Comparison of ENCODE assay signal across 3 cellular contexts in the genomic region with DNA sequence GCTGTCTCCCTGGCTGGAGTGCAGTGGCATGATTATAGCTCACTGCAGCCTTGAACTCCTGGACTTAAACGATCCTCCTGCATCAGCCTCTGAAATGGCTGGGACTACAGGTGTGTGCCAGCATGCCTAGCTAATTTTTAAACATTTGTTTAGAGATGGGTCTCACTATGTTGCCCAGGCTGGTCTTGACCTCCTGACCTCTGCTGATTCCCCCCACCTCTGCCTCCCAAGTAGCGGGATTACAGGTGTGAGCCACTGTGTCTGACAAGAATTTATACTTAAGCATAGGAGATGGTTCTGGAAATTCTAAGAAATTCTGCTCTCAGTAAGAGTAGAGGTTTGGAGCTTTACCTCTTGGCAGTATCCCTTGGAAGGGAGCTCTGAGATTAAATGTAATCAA.
A peak's percentile ranks its signal among the peaks of the same experiment; 100 is the strongest.
TF ChIP-seq lines count a peak whose summit lies in the region.

No MANE protein-coding gene starts in this region.

TF ChIP-seq in A549, 52 proteins besides CTCF, POLR2A, EP300 and RAD21:
- no peak for TF ChIP-seq FOSB (CRISPR knock-in tag; IDR thresholded peaks at IDR 0.05)
- TF ChIP-seq, protein P1, sequence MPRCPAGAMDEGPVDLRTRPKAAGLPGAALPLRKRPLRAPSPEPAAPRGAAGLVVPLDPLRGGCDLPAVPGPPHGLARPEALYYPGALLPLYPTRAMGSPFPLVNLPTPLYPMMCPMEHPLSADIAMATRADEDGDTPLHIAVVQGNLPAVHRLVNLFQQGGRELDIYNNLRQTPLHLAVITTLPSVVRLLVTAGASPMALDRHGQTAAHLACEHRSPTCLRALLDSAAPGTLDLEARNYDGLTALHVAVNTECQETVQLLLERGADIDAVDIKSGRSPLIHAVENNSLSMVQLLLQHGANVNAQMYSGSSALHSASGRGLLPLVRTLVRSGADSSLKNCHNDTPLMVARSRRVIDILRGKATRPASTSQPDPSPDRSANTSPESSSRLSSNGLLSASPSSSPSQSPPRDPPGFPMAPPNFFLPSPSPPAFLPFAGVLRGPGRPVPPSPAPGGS (IDR thresholded peaks at IDR 0.05), result 0 out of 3 replicates have a peak, but pooled peaks have one; percentile 20

TF ChIP-seq in GM23338, 12 proteins besides CTCF, POLR2A, EP300 and RAD21:
- TF ChIP-seq JUNB (IDR thresholded peaks at IDR 0.05; ENCODE audit: unreplicated experiment), result no peak
- TF ChIP-seq, protein P2, sequence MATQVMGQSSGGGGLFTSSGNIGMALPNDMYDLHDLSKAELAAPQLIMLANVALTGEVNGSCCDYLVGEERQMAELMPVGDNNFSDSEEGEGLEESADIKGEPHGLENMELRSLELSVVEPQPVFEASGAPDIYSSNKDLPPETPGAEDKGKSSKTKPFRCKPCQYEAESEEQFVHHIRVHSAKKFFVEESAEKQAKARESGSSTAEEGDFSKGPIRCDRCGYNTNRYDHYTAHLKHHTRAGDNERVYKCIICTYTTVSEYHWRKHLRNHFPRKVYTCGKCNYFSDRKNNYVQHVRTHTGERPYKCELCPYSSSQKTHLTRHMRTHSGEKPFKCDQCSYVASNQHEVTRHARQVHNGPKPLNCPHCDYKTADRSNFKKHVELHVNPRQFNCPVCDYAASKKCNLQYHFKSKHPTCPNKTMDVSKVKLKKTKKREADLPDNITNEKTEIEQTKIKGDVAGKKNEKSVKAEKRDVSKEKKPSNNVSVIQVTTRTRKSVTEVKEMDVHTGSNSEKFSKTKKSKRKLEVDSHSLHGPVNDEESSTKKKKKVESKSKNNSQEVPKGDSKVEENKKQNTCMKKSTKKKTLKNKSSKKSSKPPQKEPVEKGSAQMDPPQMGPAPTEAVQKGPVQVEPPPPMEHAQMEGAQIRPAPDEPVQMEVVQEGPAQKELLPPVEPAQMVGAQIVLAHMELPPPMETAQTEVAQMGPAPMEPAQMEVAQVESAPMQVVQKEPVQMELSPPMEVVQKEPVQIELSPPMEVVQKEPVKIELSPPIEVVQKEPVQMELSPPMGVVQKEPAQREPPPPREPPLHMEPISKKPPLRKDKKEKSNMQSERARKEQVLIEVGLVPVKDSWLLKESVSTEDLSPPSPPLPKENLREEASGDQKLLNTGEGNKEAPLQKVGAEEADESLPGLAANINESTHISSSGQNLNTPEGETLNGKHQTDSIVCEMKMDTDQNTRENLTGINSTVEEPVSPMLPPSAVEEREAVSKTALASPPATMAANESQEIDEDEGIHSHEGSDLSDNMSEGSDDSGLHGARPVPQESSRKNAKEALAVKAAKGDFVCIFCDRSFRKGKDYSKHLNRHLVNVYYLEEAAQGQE (IDR thresholded peaks at IDR 0.05; ENCODE audit: unreplicated experiment), result no peak
- TF ChIP-seq ZNF114 (CRISPR knock-in tag; IDR thresholded peaks at IDR 0.05), result no peak
- TF ChIP-seq, protein P3, sequence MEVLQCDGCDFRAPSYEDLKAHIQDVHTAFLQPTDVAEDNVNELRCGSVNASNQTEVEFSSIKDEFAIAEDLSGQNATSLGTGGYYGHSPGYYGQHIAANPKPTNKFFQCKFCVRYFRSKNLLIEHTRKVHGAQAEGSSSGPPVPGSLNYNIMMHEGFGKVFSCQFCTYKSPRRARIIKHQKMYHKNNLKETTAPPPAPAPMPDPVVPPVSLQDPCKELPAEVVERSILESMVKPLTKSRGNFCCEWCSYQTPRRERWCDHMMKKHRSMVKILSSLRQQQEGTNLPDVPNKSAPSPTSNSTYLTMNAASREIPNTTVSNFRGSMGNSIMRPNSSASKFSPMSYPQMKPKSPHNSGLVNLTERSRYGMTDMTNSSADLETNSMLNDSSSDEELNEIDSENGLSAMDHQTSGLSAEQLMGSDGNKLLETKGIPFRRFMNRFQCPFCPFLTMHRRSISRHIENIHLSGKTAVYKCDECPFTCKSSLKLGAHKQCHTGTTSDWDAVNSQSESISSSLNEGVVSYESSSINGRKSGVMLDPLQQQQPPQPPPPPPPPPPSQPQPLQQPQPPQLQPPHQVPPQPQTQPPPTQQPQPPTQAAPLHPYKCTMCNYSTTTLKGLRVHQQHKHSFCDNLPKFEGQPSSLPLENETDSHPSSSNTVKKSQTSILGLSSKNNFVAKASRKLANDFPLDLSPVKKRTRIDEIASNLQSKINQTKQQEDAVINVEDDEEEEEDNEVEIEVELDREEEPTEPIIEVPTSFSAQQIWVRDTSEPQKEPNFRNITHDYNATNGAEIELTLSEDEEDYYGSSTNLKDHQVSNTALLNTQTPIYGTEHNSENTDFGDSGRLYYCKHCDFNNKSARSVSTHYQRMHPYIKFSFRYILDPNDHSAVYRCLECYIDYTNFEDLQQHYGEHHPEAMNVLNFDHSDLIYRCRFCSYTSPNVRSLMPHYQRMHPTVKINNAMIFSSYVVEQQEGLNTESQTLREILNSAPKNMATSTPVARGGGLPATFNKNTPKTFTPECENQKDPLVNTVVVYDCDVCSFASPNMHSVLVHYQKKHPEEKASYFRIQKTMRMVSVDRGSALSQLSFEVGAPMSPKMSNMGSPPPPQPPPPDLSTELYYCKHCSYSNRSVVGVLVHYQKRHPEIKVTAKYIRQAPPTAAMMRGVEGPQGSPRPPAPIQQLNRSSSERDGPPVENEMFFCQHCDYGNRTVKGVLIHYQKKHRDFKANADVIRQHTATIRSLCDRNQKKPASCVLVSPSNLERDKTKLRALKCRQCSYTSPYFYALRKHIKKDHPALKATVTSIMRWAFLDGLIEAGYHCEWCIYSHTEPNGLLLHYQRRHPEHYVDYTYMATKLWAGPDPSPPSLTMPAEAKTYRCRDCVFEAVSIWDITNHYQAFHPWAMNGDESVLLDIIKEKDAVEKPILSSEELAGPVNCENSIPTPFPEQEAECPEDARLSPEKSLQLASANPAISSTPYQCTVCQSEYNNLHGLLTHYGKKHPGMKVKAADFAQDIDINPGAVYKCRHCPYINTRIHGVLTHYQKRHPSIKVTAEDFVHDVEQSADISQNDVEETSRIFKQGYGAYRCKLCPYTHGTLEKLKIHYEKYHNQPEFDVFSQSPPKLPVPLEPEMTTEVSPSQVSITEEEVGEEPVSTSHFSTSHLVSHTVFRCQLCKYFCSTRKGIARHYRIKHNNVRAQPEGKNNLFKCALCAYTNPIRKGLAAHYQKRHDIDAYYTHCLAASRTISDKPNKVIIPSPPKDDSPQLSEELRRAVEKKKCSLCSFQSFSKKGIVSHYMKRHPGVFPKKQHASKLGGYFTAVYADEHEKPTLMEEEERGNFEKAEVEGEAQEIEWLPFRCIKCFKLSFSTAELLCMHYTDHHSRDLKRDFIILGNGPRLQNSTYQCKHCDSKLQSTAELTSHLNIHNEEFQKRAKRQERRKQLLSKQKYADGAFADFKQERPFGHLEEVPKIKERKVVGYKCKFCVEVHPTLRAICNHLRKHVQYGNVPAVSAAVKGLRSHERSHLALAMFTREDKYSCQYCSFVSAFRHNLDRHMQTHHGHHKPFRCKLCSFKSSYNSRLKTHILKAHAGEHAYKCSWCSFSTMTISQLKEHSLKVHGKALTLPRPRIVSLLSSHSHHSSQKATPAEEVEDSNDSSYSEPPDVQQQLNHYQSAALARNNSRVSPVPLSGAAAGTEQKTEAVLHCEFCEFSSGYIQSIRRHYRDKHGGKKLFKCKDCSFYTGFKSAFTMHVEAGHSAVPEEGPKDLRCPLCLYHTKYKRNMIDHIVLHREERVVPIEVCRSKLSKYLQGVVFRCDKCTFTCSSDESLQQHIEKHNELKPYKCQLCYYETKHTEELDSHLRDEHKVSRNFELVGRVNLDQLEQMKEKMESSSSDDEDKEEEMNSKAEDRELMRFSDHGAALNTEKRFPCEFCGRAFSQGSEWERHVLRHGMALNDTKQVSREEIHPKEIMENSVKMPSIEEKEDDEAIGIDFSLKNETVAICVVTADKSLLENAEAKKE (CRISPR knock-in tag; IDR thresholded peaks at IDR 0.05), result no peak

TF ChIP-seq in K562, 482 proteins besides CTCF, POLR2A, EP300 and RAD21:
- TF ChIP-seq RBFOX2 (IDR thresholded peaks at IDR 0.05; ENCODE audit: low read depth, low read length) (peak; percentile 7; the same call in 1 of the 2 replicates), SMAD4 (CRISPR knock-in tag; conservative IDR thresholded peaks at IDR 0.05) (no peak)
